18 cellular contexts compared by ENCODE assay signal in genomic region chr14:102604183-102604582, GRCh38. TPM values are rescaled to one million over a fixed set of nuclear protein-coding genes. Genes with fewer than 3 reads are reported as not detected.
DNase-seq lines count a peak whose midpoint lies in the region; TF ChIP-seq lines count a peak whose summit lies in the region.
"Had no signal": no experiment of that assay in that cellular context is flagged by ENCODE, and none has a peak within 500 bp of the region (broad histone marks: within the 10 kb centered on the region; RNA-seq: fewer than 3 reads in every experiment).

No MANE protein-coding gene starts in this region.

- TF ChIP-seq CTCF in DOHH2 (IDR thresholded peaks at IDR 0.05; ENCODE audit: low read depth, low read length, poor library complexity, severe bottlenecking) (no peak), OCI-LY7 (conservative IDR thresholded peaks at IDR 0.05; ENCODE audit: low read length) (no peak), endodermal cell (conservative IDR thresholded peaks at IDR 0.05) (no peak)

- H3K14ac ChIP-seq in trophoblast cell (ENCODE audit: low read length) = no peak overlapping the region

- peaks cover 6% of the 10 kb centered on the region for H3K4me1 Mint-ChIP-seq in endodermal cell
- peaks cover 34% of the 10 kb centered on the region for H3K4me1 Mint-ChIP-seq in activated T-helper 1 cell treated with anti-CD3 and anti-CD28 coated beads, Interleukin-12 subunit alpha, Interleukin-12 subunit beta, Interleukin-2, Interleukin-4 antibody, amounts not matched to agents 30 ng/mL and 10 ng/mL and 1 ng/mL, durations not matched to agents 14 hours and 24 hours and 36 hours (ENCODE audit: low read depth)

- H3K4me3 ChIP-seq in DOHH2 (ENCODE audit: low read length) = no peak overlapping the region
- no peak overlapping the region for H3K4me3 ChIP-seq in OCI-LY7 (ENCODE audit: low read depth, low read length, poor library complexity, severe bottlenecking)
- H3K4me3 ChIP-seq in endodermal cell (ENCODE audit: low read length) = no peak overlapping the region
- no peak overlapping the region for H3K4me3 ChIP-seq in trophoblast cell (ENCODE audit: low read depth, low read length)

- no peak overlapping the region for H3K4me3 Mint-ChIP-seq in endodermal cell
- H3K4me3 Mint-ChIP-seq in activated T-helper 1 cell treated with anti-CD3 and anti-CD28 coated beads, Interleukin-12 subunit alpha, Interleukin-12 subunit beta, Interleukin-2, Interleukin-4 antibody, amounts not matched to agents 30 ng/mL and 10 ng/mL and 1 ng/mL, durations not matched to agents 14 hours and 24 hours and 36 hours = no peak overlapping the region
- H3K4me3 Mint-ChIP-seq: CD8-positive, alpha-beta memory T cell had no signal

- no peaks in the 10 kb centered on the region for H3K79me1 ChIP-seq in trophoblast cell (ENCODE audit: low read length)

- no peak overlapping the region for H2AK5ac ChIP-seq in trophoblast cell (ENCODE audit: low read length)

- peak overlapping the region; percentile 52 for H3K27ac Mint-ChIP-seq in endodermal cell
- no peak overlapping the region for H3K27ac Mint-ChIP-seq in activated T-helper 1 cell treated with anti-CD3 and anti-CD28 coated beads, Interleukin-12 subunit alpha, Interleukin-12 subunit beta, Interleukin-2, Interleukin-4 antibody, amounts not matched to agents 30 ng/mL and 10 ng/mL and 1 ng/mL, durations not matched to agents 14 hours and 24 hours and 36 hours
- H3K27ac Mint-ChIP-seq: CD8-positive, alpha-beta memory T cell had no signal

- intact Hi-C loops in OCI-LY7 (cut with micrococcal nuclease; ENCODE audit: unreplicated experiment) = no loop called here
- intact Hi-C loops in activated T-helper 1 cell treated with anti-CD3 and anti-CD28 coated beads, Interleukin-12 subunit alpha, Interleukin-12 subunit beta, Interleukin-2, Interleukin-4 antibody, amounts not matched to agents 30 ng/mL and 10 ng/mL and 1 ng/mL, durations not matched to agents 14 hours and 24 hours and 36 hours (cut with micrococcal nuclease) = no loop called here

- no peak overlapping the region for H3K23ac ChIP-seq in trophoblast cell (ENCODE audit: low read length)

- peaks cover 90% of the 10 kb centered on the region for H3K4me1 ChIP-seq in DOHH2 (ENCODE audit: control insufficient read depth, low read length)
- peaks cover 55% of the 10 kb centered on the region for H3K4me1 ChIP-seq in OCI-LY7 (ENCODE audit: insufficient read depth, low read length, poor library complexity, severe bottlenecking)
- no peaks in the 10 kb centered on the region for H3K4me1 ChIP-seq in endodermal cell (ENCODE audit: control insufficient read depth, insufficient read depth, low read length)
- H3K4me1 ChIP-seq in trophoblast cell (ENCODE audit: control insufficient read depth in 1 of 2, insufficient read depth in 2 of 2, low read length in 2 of 2) = peaks cover 8 to 17% of the 10 kb centered on the region in 2 experiments

- POLR2A ChIA-PET in OCI-LY7 (lab: Charles Lee) = interaction anchor here (1.7 to 2.1 kb wide), 2 partner anchors 10 to 12 kb away, joined by 3 to 5 read pairs; no protein-coding TSS in a partner anchor

- H3K79me2 ChIP-seq in DOHH2 (ENCODE audit: control insufficient read depth, low read length) = peaks cover 99% of the 10 kb centered on the region
- H3K79me2 ChIP-seq in OCI-LY7 (ENCODE audit: insufficient read depth, low read depth, low read length) = peaks cover 87% of the 10 kb centered on the region
- H3K79me2 ChIP-seq in trophoblast cell (ENCODE audit: control insufficient read depth, insufficient read depth, low read length, poor library complexity) = peaks cover 34% of the 10 kb centered on the region

- no peak overlapping the region for H4K91ac ChIP-seq in trophoblast cell (ENCODE audit: low read depth, low read length)

- peaks cover 37% of the 10 kb centered on the region for H3F3A ChIP-seq in DOHH2 (ENCODE audit: control insufficient read depth, insufficient read depth)

- no peaks in the 10 kb centered on the region for H3K9me3 Mint-ChIP-seq in endodermal cell
- no peaks in the 10 kb centered on the region for H3K9me3 Mint-ChIP-seq in activated T-helper 1 cell treated with anti-CD3 and anti-CD28 coated beads, Interleukin-12 subunit alpha, Interleukin-12 subunit beta, Interleukin-2, Interleukin-4 antibody, amounts not matched to agents 30 ng/mL and 10 ng/mL and 1 ng/mL, durations not matched to agents 14 hours and 24 hours and 36 hours
- H3K9me3 Mint-ChIP-seq: CD8-positive, alpha-beta memory T cell had no signal

- H2AFZ ChIP-seq in OCI-LY7 (ENCODE audit: low read length) (no peak overlapping the region), trophoblast cell (ENCODE audit: insufficient read depth, low read length, poor library complexity) (no peak overlapping the region)

- H3K36me3 Mint-ChIP-seq in endodermal cell (ENCODE audit: low read depth) = peaks cover 19% of the 10 kb centered on the region
- H3K36me3 Mint-ChIP-seq in activated T-helper 1 cell treated with anti-CD3 and anti-CD28 coated beads, Interleukin-12 subunit alpha, Interleukin-12 subunit beta, Interleukin-2, Interleukin-4 antibody, amounts not matched to agents 30 ng/mL and 10 ng/mL and 1 ng/mL, durations not matched to agents 14 hours and 24 hours and 36 hours (ENCODE audit: low read depth) = peaks cover 12% of the 10 kb centered on the region

- no peaks in the 10 kb centered on the region for H3K9me2 ChIP-seq in DOHH2 (replicated peaks; ENCODE audit: control insufficient read depth, low read length)
- no peaks in the 10 kb centered on the region for H3K9me2 ChIP-seq in OCI-LY7 (ENCODE audit: insufficient read depth, low read length)

- H4K20me1 ChIP-seq in DOHH2 (ENCODE audit: control insufficient read depth, insufficient read depth, low read depth, low read length) (no peaks in the 10 kb centered on the region), OCI-LY7 (ENCODE audit: insufficient read depth, low read length) (peaks cover 10% of the 10 kb centered on the region)

- no peak overlapping the region for H2BK120ac ChIP-seq in trophoblast cell (ENCODE audit: insufficient read depth, low read length, poor library complexity)

- peak overlapping the region; percentile 47 for H3K4ac ChIP-seq in trophoblast cell (ENCODE audit: low read depth, low read length)

- CTCF ChIA-PET in OCI-LY7 (lab: Charles Lee; ENCODE audit: unreplicated experiment) = no interaction called here

- 94% methylated on average over 1 of the region's 2 CpGs; no CpG with 5 or more reads in 1 of the 2 experiments for WGBS in endodermal cell (ENCODE audit: insufficient coverage in 1 of 2, insufficient read length in 1 of 2), 2 experiments
- WGBS in trophoblast cell (ENCODE audit: extremely low coverage, insufficient coverage, insufficient read length) = no CpG with 5 or more reads among the region's 2 CpGs

- no peak overlapping the region for H3K9ac ChIP-seq in endodermal cell (ENCODE audit: extremely low read depth, low read length, poor library complexity, severe bottlenecking)
- H3K9ac ChIP-seq in trophoblast cell (ENCODE audit: low read length) = no peak overlapping the region

- H3K27ac ChIP-seq in DOHH2 (ENCODE audit: low read depth, low read length) = 0 out of 2 replicates have a peak overlapping the region, but pooled peaks have one; percentile 36
- no peak overlapping the region for H3K27ac ChIP-seq in OCI-LY7 (ENCODE audit: low read depth, low read length, poor library complexity, severe bottlenecking)
- no peak overlapping the region for H3K27ac ChIP-seq in endodermal cell (ENCODE audit: low read depth, low read length)
- no peak overlapping the region for H3K27ac ChIP-seq in trophoblast cell (ENCODE audit: low read depth, low read length)

- H2BK5ac ChIP-seq in trophoblast cell (ENCODE audit: low read depth, low read length, poor library complexity) = no peak overlapping the region

- peaks cover 14% of the 10 kb centered on the region for H3K36me3 ChIP-seq in DOHH2 (ENCODE audit: control insufficient read depth, low read length)
- peaks cover 10% of the 10 kb centered on the region for H3K36me3 ChIP-seq in OCI-LY7 (ENCODE audit: insufficient read depth, low read length)
- H3K36me3 ChIP-seq in endodermal cell (ENCODE audit: control insufficient read depth, insufficient read depth, low read length) = peaks cover 8% of the 10 kb centered on the region
- peaks cover 3 to 7% of the 10 kb centered on the region in 2 experiments for H3K36me3 ChIP-seq in trophoblast cell (ENCODE audit: control insufficient read depth in 1 of 2, insufficient read depth in 2 of 2, low read length in 2 of 2)

- H3K27me3 Mint-ChIP-seq in endodermal cell (ENCODE audit: insufficient read depth) = no peaks in the 10 kb centered on the region
- no peaks in the 10 kb centered on the region for H3K27me3 Mint-ChIP-seq in activated T-helper 1 cell treated with anti-CD3 and anti-CD28 coated beads, Interleukin-12 subunit alpha, Interleukin-12 subunit beta, Interleukin-2, Interleukin-4 antibody, amounts not matched to agents 30 ng/mL and 10 ng/mL and 1 ng/mL, durations not matched to agents 14 hours and 24 hours and 36 hours (ENCODE audit: insufficient read depth)
- H3K27me3 Mint-ChIP-seq: CD8-positive, alpha-beta memory T cell had no signal

- H3K9me3 ChIP-seq in DOHH2 (ENCODE audit: control insufficient read depth, insufficient read depth, low read length) = no peaks in the 10 kb centered on the region
- no peaks in the 10 kb centered on the region for H3K9me3 ChIP-seq in OCI-LY7 (ENCODE audit: low read length)
- H3K9me3 ChIP-seq in endodermal cell (ENCODE audit: control insufficient read depth, low read length) = no peaks in the 10 kb centered on the region
- no peaks in the 10 kb centered on the region for H3K9me3 ChIP-seq in trophoblast cell (ENCODE audit: insufficient read depth, low read depth, low read length)

- H2BK12ac ChIP-seq in trophoblast cell (ENCODE audit: low read length) = no peak overlapping the region

- no peak for DNase-seq in OCI-LY7 (ENCODE audit: low spot score)
- no peak for DNase-seq in endodermal cell
- no peak for DNase-seq in trophoblast cell
- no peak for DNase-seq in MV-4-11 (lab: John Stamatoyannopoulos, UW)
- no peak for DNase-seq in activated T-helper 1 cell treated with anti-CD3 and anti-CD28 coated beads, Interleukin-12 subunit alpha, Interleukin-12 subunit beta, Interleukin-2, Interleukin-4 antibody, amounts not matched to agents 30 ng/mL and 10 ng/mL and 1 ng/mL, durations not matched to agents 14 hours and 24 hours and 36 hours (ENCODE audit: low spot score)
- no peak for DNase-seq in HuH-7.5 (ENCODE audit: low spot score)
- DNase-seq: ACHN; CD8-positive, alpha-beta memory T cell; DMS 273 treated with DMSO at 0.1 percent for 48 hours; EL; HCEC 1CT; KBM-7; NCI-H1092 treated with DMSO at 0.1 percent for 48 hours; NCI-H1694 treated with DMSO at 0.1 percent for 48 hours; NCI-H446; NCI-H748 treated with DMSO at 0.1 percent for 48 hours; SIG-M5 had no signal

- H3K27me3 ChIP-seq in DOHH2 (ENCODE audit: control insufficient read depth, low read length) (no peaks in the 10 kb centered on the region), endodermal cell (ENCODE audit: control insufficient read depth, insufficient read depth, low read length, poor library complexity, severe bottlenecking) (no peaks in the 10 kb centered on the region), trophoblast cell (ENCODE audit: insufficient read depth, low read length) (no peaks in the 10 kb centered on the region)

- no peak overlapping the region for H4K12ac ChIP-seq in trophoblast cell (ENCODE audit: low read depth, low read length)

- H3K4me2 ChIP-seq in DOHH2 (ENCODE audit: low read length) (peak overlapping the region; percentile 37), OCI-LY7 (ENCODE audit: low read length) (no peak overlapping the region), trophoblast cell (ENCODE audit: low read length) (no peak overlapping the region)

- TSS peak; percentile 33 for BruUV-seq in OCI-LY7 (replicated peaks; lab: Mats Ljungman, UMichigan)

- no peak overlapping the region for H3K18ac ChIP-seq in trophoblast cell (ENCODE audit: low read length)

- H4K8ac ChIP-seq in trophoblast cell (ENCODE audit: low read depth, low read length) = no peak overlapping the region

RNA-seq across cellular contexts. Expression of gene RCOR1, which starts 11.7 kb away (rescaled TPM):
- 12.1 and 22.0 TPM in 2 replicates for total RNA-seq in OCI-LY7 (2014; rRNA removed; shearing (Covaris generic))
- total RNA-seq in OCI-LY7 (2022) (29.4 and 30.2 TPM in 2 replicates), endodermal cell (10 to 100 TPM; 30.3 to 31.5 TPM)
- 23.8 TPM for polyA plus RNA-seq in endodermal cell (2013, experiment 1 of 2)
- polyA plus RNA-seq in endodermal cell (2013, experiment 2 of 2) = 24.8 TPM
- 39.7 and 41.7 TPM in 2 replicates for polyA plus RNA-seq in trophoblast cell (2013)
- 23.9 and 25.2 TPM in 2 replicates for total RNA-seq in activated T-helper 1 cell treated with anti-CD3 and anti-CD28 coated beads, Interleukin-12 subunit alpha, Interleukin-12 subunit beta, Interleukin-2, Interleukin-4 antibody, amounts not matched to agents 30 ng/mL and 10 ng/mL and 1 ng/mL, durations not matched to agents 14 hours and 24 hours and 36 hours
